Comparison of ENCODE assay signal across 2 cellular contexts in genomic region chr17:8249621-8250020, GRCh38.
TF ChIP-seq lines count a peak whose summit lies in the region.

No MANE protein-coding gene starts in this region.

TF ChIP-seq in SK-N-SH, 30 proteins besides CTCF, POLR2A, EP300 and RAD21:
- TF ChIP-seq REST (IDR thresholded peaks at IDR 0.05; ENCODE audit: low read depth, low read length) = no peak
- TF ChIP-seq RXRA (IDR thresholded peaks at IDR 0.05; ENCODE audit: borderline replicate concordance, low read depth) = no peak
- TF ChIP-seq FOSL2 (IDR thresholded peaks at IDR 0.05; ENCODE audit: borderline replicate concordance, low read depth) = no peak
TF ChIP-seq in SK-N-SH: peak in this region for 0.

TF ChIP-seq in SK-N-SH treated with all-trans-retinoic acid at 6 μM for 48 hours, 23 proteins besides CTCF, POLR2A, EP300 and RAD21 (continued from another document):
- TF ChIP-seq CREB5 (CRISPR knock-in tag; IDR thresholded peaks at IDR 0.05; ENCODE audit: low read depth) = no peak
- no peak for TF ChIP-seq CSRNP3 (CRISPR knock-in tag; IDR thresholded peaks at IDR 0.05)
- no peak for TF ChIP-seq ARNTL (CRISPR knock-in tag; IDR thresholded peaks at IDR 0.05; ENCODE audit: borderline replicate concordance, low read depth)
- no peak for TF ChIP-seq GLIS3 (CRISPR knock-in tag; IDR thresholded peaks at IDR 0.05)
- TF ChIP-seq CSDC2 (CRISPR knock-in tag; IDR thresholded peaks at IDR 0.05) = no peak
- TF ChIP-seq BACH2 (CRISPR knock-in tag; IDR thresholded peaks at IDR 0.05; ENCODE audit: borderline replicate concordance) = no peak
- no peak for TF ChIP-seq ZNF8 (CRISPR knock-in tag; IDR thresholded peaks at IDR 0.05)
- no peak for TF ChIP-seq ESRRG (CRISPR knock-in tag; IDR thresholded peaks at IDR 0.05)
- TF ChIP-seq POU6F1 (CRISPR knock-in tag; IDR thresholded peaks at IDR 0.05; ENCODE audit: borderline replicate concordance, low read depth) = no peak
- no peak for TF ChIP-seq OSR1 (CRISPR knock-in tag; IDR thresholded peaks at IDR 0.05)
- TF ChIP-seq ISL1 (CRISPR knock-in tag; IDR thresholded peaks at IDR 0.05) = no peak
